ENCODE assay signal across 21 cellular contexts in the genomic region with DNA sequence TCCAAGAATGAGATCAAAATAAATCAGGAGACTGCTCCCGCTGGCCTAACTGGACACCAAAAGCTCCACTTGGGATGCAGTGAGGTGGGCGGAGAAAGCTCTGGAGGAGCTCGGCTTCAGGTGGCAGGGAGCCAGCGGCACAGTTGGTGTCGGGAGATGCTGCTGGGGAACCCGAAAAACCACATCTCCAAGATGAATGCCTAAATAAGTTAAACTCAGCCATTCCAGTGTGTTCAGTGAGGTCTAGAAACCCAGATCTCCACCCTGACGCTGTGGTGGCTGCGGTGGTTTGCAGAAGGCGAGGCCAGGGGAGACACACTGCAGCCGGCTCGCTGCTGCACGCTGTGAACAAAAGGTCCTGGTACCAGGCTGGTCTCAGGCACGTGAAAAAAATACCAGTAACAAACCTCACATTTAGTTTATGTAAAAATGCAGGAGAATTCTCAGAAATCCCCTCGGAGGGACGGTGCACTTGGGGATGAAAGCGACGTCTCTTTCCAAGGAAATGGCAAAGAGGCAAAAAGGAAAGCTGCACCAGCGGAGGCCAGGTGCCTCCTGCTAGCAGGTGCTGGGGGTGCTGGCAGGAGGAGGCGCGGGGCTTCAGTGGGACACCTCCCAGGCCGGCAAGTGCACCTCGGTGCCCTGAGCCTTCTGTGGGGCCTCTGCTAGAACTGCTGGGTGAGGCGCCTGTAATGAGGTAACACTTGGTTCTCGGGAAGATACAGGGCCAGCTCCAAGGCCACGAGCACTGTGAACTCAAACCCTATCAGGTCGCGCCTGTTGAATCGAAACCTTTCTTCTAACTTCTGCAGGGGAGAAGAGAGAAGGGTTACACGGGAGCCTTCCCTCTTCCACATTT. TPM values are rescaled to one million over a fixed set of nuclear protein-coding genes. Genes with fewer than 3 reads are reported as not detected.
DNase-seq lines count a peak whose midpoint lies in the region; ATAC-seq, FAIRE-seq and TF ChIP-seq lines count a peak whose summit lies in the region.
"Had no signal": no experiment of that assay in that cellular context is flagged by ENCODE, and none has a peak within 500 bp of the region (broad histone marks: within the 10 kb centered on the region; RNA-seq: fewer than 3 reads in every experiment).

No MANE protein-coding gene starts in this region.

- intact Hi-C loops in HepG2 (cut with micrococcal nuclease; ENCODE audit: unreplicated experiment): no loop called here

- no peaks in the 10 kb centered on the region; a peak in 2 of 5 replicates for H3K27me3 ChIP-seq in HepG2 (ENCODE audit: control insufficient read depth in 1 of 2, insufficient read depth in 2 of 2, low read length in 2 of 2)
- H3K27me3 ChIP-seq: BLaER1 had no signal

- no peak for TF ChIP-seq EP300 in A549 (IDR thresholded peaks at IDR 0.05)
- no peak for TF ChIP-seq EP300 in HepG2 (IDR thresholded peaks at IDR 0.05; ENCODE audit: low read depth in 2 of 2, low read length in 2 of 2)
- no peak for TF ChIP-seq EP300 in HepG2 (CRISPR knock-in tag; IDR thresholded peaks at IDR 0.05; ENCODE audit: borderline replicate concordance)

- DNase-seq in A549 (ENCODE audit: low read depth in 1 of 2, low spot score in 1 of 2): no peak
- peak; percentile 66 for DNase-seq in G401 (ENCODE audit: low spot score)
- DNase-seq in HepG2 (ENCODE audit: low spot score): no peak
- DNase-seq in AG08395 (ENCODE audit: low spot score): no peak
- DNase-seq in A172 (ENCODE audit: low spot score): no peak
- DNase-seq: activated CD8-positive, alpha-beta memory T cell treated with anti-CD3 and anti-CD28 coated beads, Interleukin-2, amount 10 ng/mL, durations not matched to agents 7 days and 5 days; central memory CD4-positive, alpha-beta T cell; DMS79 treated with DMSO at 0.1 percent for 48 hours; GOT3; left ventricle myocardium superior; NCI-H187; NCI-H524 treated with DMSO at 0.1 percent for 48 hours; OCI-M1 had no signal

- POLR2A ChIA-PET in A549 (lab: Yijun Ruan, JAX): no interaction called here
- POLR2A ChIA-PET in HepG2 (lab: Yijun Ruan, JAX): interaction anchor here (1.4 kb wide), 1 partner anchor 9 kb away, joined by 3 read pairs; no protein-coding TSS in a partner anchor

- H3K4me1 Mint-ChIP-seq in activated naive CD8-positive, alpha-beta T cell (ENCODE audit: low read depth): peaks cover 20% of the 10 kb centered on the region

- BruUV-seq in HepG2 (replicated peaks; lab: Mats Ljungman, UMichigan): no TSS peak

- CTCF ChIA-PET in A549 (lab: Yijun Ruan, JAX) (interaction anchor here (0.7 to 6.0 kb wide), 9 partner anchors 8 to 435 kb away, joined by 3 to 38 read pairs (median 4); a partner anchor contains a TSS), HepG2 (lab: Yijun Ruan, JAX; ENCODE audit: low intra/inter-chr PET ratio, low total read pairs) (no interaction called here)

- H3K4me1 ChIP-seq in A549 (peaks cover 16% of the 10 kb centered on the region), HepG2 (ENCODE audit: insufficient read depth, low read length) (peaks cover 23% of the 10 kb centered on the region)

- no peaks in the 10 kb centered on the region for H3K9me3 ChIP-seq in A549
- no peaks in the 10 kb centered on the region for H3K9me3 ChIP-seq in HepG2 (ENCODE audit: low read length)
- H3K9me3 ChIP-seq: BLaER1, thoracic aorta had no signal

- H3K36me3 ChIP-seq in HepG2 (replicated peaks in 1 of 2; ENCODE audit: control insufficient read depth in 1 of 2, insufficient read depth in 2 of 2, low read length in 2 of 2): peaks cover 19 to 42% of the 10 kb centered on the region in 2 experiments

- no peak for TF ChIP-seq RAD21 in A549 (conservative IDR thresholded peaks at IDR 0.05 in 1 of 2, IDR thresholded peaks at IDR 0.05 in 1 of 2)
- no peak for TF ChIP-seq RAD21 in HepG2 (CRISPR knock-in tag; IDR thresholded peaks at IDR 0.05)

- H2AFZ ChIP-seq in HepG2 (ENCODE audit: low read length): no peak overlapping the region

- no peak overlapping the region for H3K4me3 ChIP-seq in A549
- H3K4me3 ChIP-seq in HepG2 (replicated peaks in 1 of 3; ENCODE audit: insufficient read depth in 1 of 3, low read depth in 2 of 3, low read length in 3 of 3): no peak overlapping the region
- H3K4me3 ChIP-seq: BLaER1, thoracic aorta had no signal

- H3K27ac Mint-ChIP-seq in activated naive CD8-positive, alpha-beta T cell: peak overlapping the region; percentile 72
- H3K27ac Mint-ChIP-seq: activated CD8-positive, alpha-beta memory T cell treated with anti-CD3 and anti-CD28 coated beads, Interleukin-2, amount 10 ng/mL, durations not matched to agents 7 days and 5 days had no signal

- no peak overlapping the region for H3K9ac ChIP-seq in HepG2 (ENCODE audit: insufficient read depth, low read depth, low read length)
- H3K9ac ChIP-seq: BLaER1 had no signal

- peaks cover 33% of the 10 kb centered on the region for H3K79me2 ChIP-seq in HepG2 (ENCODE audit: insufficient read depth, low read length)

- no peak overlapping the region for H3K27ac ChIP-seq in A549
- no peak overlapping the region for H3K27ac ChIP-seq in HepG2 (ENCODE audit: extremely low read length, insufficient read depth, low read length)
- H3K27ac ChIP-seq: BLaER1, thoracic aorta had no signal

- peaks cover 15% of the 10 kb centered on the region for H4K20me1 ChIP-seq in HepG2 (ENCODE audit: insufficient read depth, low read length)

- ATAC-seq in A549 (no peak), HepG2 (no peak), HG03457 (IDR thresholded peaks at IDR 0.05; ENCODE audit: unreplicated experiment) (no peak), HG02870 (IDR thresholded peaks at IDR 0.05; ENCODE audit: unreplicated experiment) (no peak)
- ATAC-seq: activated CD8-positive, alpha-beta memory T cell treated with anti-CD3 and anti-CD28 coated beads, Interleukin-2, amount 10 ng/mL, durations not matched to agents 7 days and 5 days; left ventricle myocardium superior had no signal

- in situ Hi-C loops in G401 (cut with HindIII; ENCODE audit: low sequenced_read_pairs): no loop called here
- in situ Hi-C loops in HepG2 (cut with HindIII; ENCODE audit: extremely low pct_ligation_motif_present, low pct_unique_long_range_greater_than_20kb): no loop called here

- TF ChIP-seq POLR2A in A549 (IDR thresholded peaks at IDR 0.05; ENCODE audit: low read length): no peak
- TF ChIP-seq POLR2A in HepG2 (IDR thresholded peaks at IDR 0.05; ENCODE audit: insufficient read depth in 1 of 2, low read depth in 2 of 2, low read length in 2 of 2): peak in 1 of 2 experiments; percentile 56; a peak in 3 of 4 replicates

- FAIRE-seq in A549 (lab: Jason Lieb, UNC) (no peak), HepG2 (lab: Jason Lieb, UNC) (no peak)
- FAIRE-seq: frontal cortex had no signal

- TF ChIP-seq CTCF in A549 (IDR thresholded peaks at IDR 0.05): no peak
- TF ChIP-seq CTCF in HepG2 (CRISPR knock-in tag; IDR thresholded peaks at IDR 0.05): no peak

- 88% methylated on average over 29 of the region's 29 CpGs for WGBS in A549 (ENCODE audit: missing lambda C conversion rate)
- 96% methylated on average over 29 of the region's 29 CpGs for whole genome bisulfite sequencing in HepG2 (ENCODE audit: low lambda C conversion rate)

- H3K4me2 ChIP-seq in A549 (no peak overlapping the region), HepG2 (ENCODE audit: low read depth, low read length) (no peak overlapping the region)
- H3K4me2 ChIP-seq: BLaER1 had no signal

- no peaks in the 10 kb centered on the region for H3K27me3 Mint-ChIP-seq in activated naive CD8-positive, alpha-beta T cell
- H3K27me3 Mint-ChIP-seq: activated CD8-positive, alpha-beta memory T cell treated with anti-CD3 and anti-CD28 coated beads, Interleukin-2, amount 10 ng/mL, durations not matched to agents 7 days and 5 days had no signal

- peaks cover 7% of the 10 kb centered on the region for H3K36me3 Mint-ChIP-seq in activated naive CD8-positive, alpha-beta T cell

- no peak overlapping the region for H3K4me3 Mint-ChIP-seq in activated naive CD8-positive, alpha-beta T cell
- H3K4me3 Mint-ChIP-seq: activated CD8-positive, alpha-beta memory T cell treated with anti-CD3 and anti-CD28 coated beads, Interleukin-2, amount 10 ng/mL, durations not matched to agents 7 days and 5 days had no signal

- H3K9me3 Mint-ChIP-seq in activated naive CD8-positive, alpha-beta T cell (ENCODE audit: low read depth): no peaks in the 10 kb centered on the region

RNA-seq across cellular contexts. Expression of a gene that starts 3.6 kb away (rescaled TPM):
- 3,697 and 4,026 TPM in 2 replicates for polyA plus RNA-seq in A549 (2011; rRNA removed)
- polyA plus RNA-seq in A549 (2012; cell fraction: cytosol; rRNA removed): 8,308 and 13,239 TPM in 2 replicates
- polyA plus RNA-seq in A549 (2012; cell fraction: nucleus; rRNA removed): 5,168 and 6,855 TPM in 2 replicates
- 2,862 to 2,938 TPM (median 2,871 TPM) in 3 replicates for polyA plus RNA-seq in A549 (2017; fragmentation: RNase III; extraction: RNeasy Plus Mini Kit Qiagen cat#74134 plus additional on column Dnase treatment)
- 804 and 936 TPM in 2 replicates for polyA minus RNA-seq in A549 (2011; rRNA and poly(A)+ RNA removed)
- total RNA-seq in G401 (2014; rRNA removed; shearing (Covaris generic)): 1,245 and 1,753 TPM in 2 replicates
- 2,584 and 2,647 TPM in 2 replicates for total RNA-seq in HepG2 (2016; rRNA removed; fragmentation: Illumina TruSeq; extraction: Trizol)
- 3,497 and 3,511 TPM in 2 replicates for total RNA-seq in HepG2 (2016; cell fraction: cytosol; rRNA removed; fragmentation: Illumina TruSeq; extraction: Trizol; ENCODE audit: low read depth)
- total RNA-seq in HepG2 (2016; cell fraction: insoluble cytoplasmic fraction; rRNA removed; fragmentation: Illumina TruSeq; extraction: Trizol): 2,606 and 2,768 TPM in 2 replicates
- total RNA-seq in HepG2 (2016; cell fraction: membrane; rRNA removed; fragmentation: Illumina TruSeq; extraction: Trizol): 4,939 and 5,761 TPM in 2 replicates
- 1,156 and 1,166 TPM in 2 replicates for total RNA-seq in HepG2 (2016; cell fraction: nucleus; rRNA removed; fragmentation: Illumina TruSeq; extraction: Trizol)
- polyA plus RNA-seq in HepG2 (2011; rRNA removed): 9,925 and 11,063 TPM in 2 replicates
- polyA plus RNA-seq in HepG2 (2011; cell fraction: cytosol; rRNA removed): 11,031 and 15,081 TPM in 2 replicates
- 5,156 and 5,267 TPM in 2 replicates for polyA plus RNA-seq in HepG2 (2011; cell fraction: nucleus; rRNA removed)
- 6,658 and 8,852 TPM in 2 replicates for polyA plus RNA-seq in HepG2 (2012)
- 5,362 and 5,590 TPM in 2 replicates for polyA plus RNA-seq in HepG2 (2016; cell fraction: cytosol; fragmentation: Illumina TruSeq; extraction: Trizol; ENCODE audit: low read depth)
- polyA plus RNA-seq in HepG2 (2016; cell fraction: insoluble cytoplasmic fraction; fragmentation: Illumina TruSeq; extraction: Trizol; ENCODE audit: low read depth): 3,197 and 3,428 TPM in 2 replicates
- polyA plus RNA-seq in HepG2 (2016; cell fraction: membrane; fragmentation: Illumina TruSeq; extraction: Trizol; ENCODE audit: low read depth): 5,998 and 6,820 TPM in 2 replicates
- polyA plus RNA-seq in HepG2 (2016; cell fraction: nucleus; fragmentation: Illumina TruSeq; extraction: Trizol; ENCODE audit: insufficient read depth, low read depth): 2,753 and 2,989 TPM in 2 replicates
- polyA minus RNA-seq in HepG2 (2011; rRNA and poly(A)+ RNA removed; ENCODE audit: low replicate concordance): 2,340 and 3,999 TPM in 2 replicates
- 1,154 and 1,167 TPM in 2 replicates for polyA minus RNA-seq in HepG2 (2011; cell fraction: cytosol; rRNA and poly(A)+ RNA removed)
- polyA minus RNA-seq in HepG2 (2011; cell fraction: nucleus; rRNA and poly(A)+ RNA removed): 809 and 896 TPM in 2 replicates
- total RNA-seq in A172 (2014; rRNA removed; shearing (Covaris generic)): 2,286 and 2,536 TPM in 2 replicates

RNA-seq across cellular contexts. Expression of a gene that starts 16.6 kb away (rescaled TPM):
- 3.9 and 5.0 TPM in 2 replicates for polyA plus RNA-seq in A549 (2011; rRNA removed)
- 5.9 and 7.3 TPM in 2 replicates for polyA plus RNA-seq in A549 (2012; cell fraction: cytosol; rRNA removed)
- polyA plus RNA-seq in A549 (2012; cell fraction: nucleus; rRNA removed): 9.4 and 10.5 TPM in 2 replicates
- polyA plus RNA-seq in A549 (2017; fragmentation: RNase III; extraction: RNeasy Plus Mini Kit Qiagen cat#74134 plus additional on column Dnase treatment): 5.6 to 7.7 TPM (median 6.6 TPM) in 3 replicates
- 6.1 and 7.1 TPM in 2 replicates for polyA minus RNA-seq in A549 (2011; rRNA and poly(A)+ RNA removed)
- total RNA-seq in G401 (2014; rRNA removed; shearing (Covaris generic)): 4.2 and 7.2 TPM in 2 replicates
- 9.7 and 10.2 TPM in 2 replicates for total RNA-seq in HepG2 (2016; rRNA removed; fragmentation: Illumina TruSeq; extraction: Trizol)
- 3.4 and 4.0 TPM in 2 replicates for total RNA-seq in HepG2 (2016; cell fraction: cytosol; rRNA removed; fragmentation: Illumina TruSeq; extraction: Trizol; ENCODE audit: low read depth)
- total RNA-seq in HepG2 (2016; cell fraction: insoluble cytoplasmic fraction; rRNA removed; fragmentation: Illumina TruSeq; extraction: Trizol): 9.2 and 9.3 TPM in 2 replicates
- 13.2 and 14.3 TPM in 2 replicates for total RNA-seq in HepG2 (2016; cell fraction: membrane; rRNA removed; fragmentation: Illumina TruSeq; extraction: Trizol)
- 5.6 and 7.3 TPM in 2 replicates for total RNA-seq in HepG2 (2016; cell fraction: nucleus; rRNA removed; fragmentation: Illumina TruSeq; extraction: Trizol)
- 5.2 and 5.9 TPM in 2 replicates for polyA plus RNA-seq in HepG2 (2011; rRNA removed)
- polyA plus RNA-seq in HepG2 (2011; cell fraction: cytosol; rRNA removed): 4.8 and 5.4 TPM in 2 replicates
- polyA plus RNA-seq in HepG2 (2011; cell fraction: nucleus; rRNA removed): 6.8 and 7.6 TPM in 2 replicates
- 4.7 and 5.4 TPM in 2 replicates for polyA plus RNA-seq in HepG2 (2012)
- 7.5 and 8.3 TPM in 2 replicates for polyA plus RNA-seq in HepG2 (2016; cell fraction: cytosol; fragmentation: Illumina TruSeq; extraction: Trizol; ENCODE audit: low read depth)
- 20.6 and 26.7 TPM in 2 replicates for polyA plus RNA-seq in HepG2 (2016; cell fraction: insoluble cytoplasmic fraction; fragmentation: Illumina TruSeq; extraction: Trizol; ENCODE audit: low read depth)
- 20.0 and 22.1 TPM in 2 replicates for polyA plus RNA-seq in HepG2 (2016; cell fraction: membrane; fragmentation: Illumina TruSeq; extraction: Trizol; ENCODE audit: low read depth)
- 18.8 and 19.3 TPM in 2 replicates for polyA plus RNA-seq in HepG2 (2016; cell fraction: nucleus; fragmentation: Illumina TruSeq; extraction: Trizol; ENCODE audit: insufficient read depth, low read depth)
- 5.3 and 6.3 TPM in 2 replicates for polyA minus RNA-seq in HepG2 (2011; rRNA and poly(A)+ RNA removed; ENCODE audit: low replicate concordance)
- polyA minus RNA-seq in HepG2 (2011; cell fraction: cytosol; rRNA and poly(A)+ RNA removed): 4.9 and 6.3 TPM in 2 replicates
- 4.8 and 5.2 TPM in 2 replicates for polyA minus RNA-seq in HepG2 (2011; cell fraction: nucleus; rRNA and poly(A)+ RNA removed)
- 10.4 and 12.9 TPM in 2 replicates for total RNA-seq in A172 (2014; rRNA removed; shearing (Covaris generic))

RNA-seq across cellular contexts. Expression of a gene that starts 23.4 kb away (rescaled TPM):
- 20.4 and 31.6 TPM in 2 replicates for polyA plus RNA-seq in A549 (2011; rRNA removed)
- polyA plus RNA-seq in A549 (2012; cell fraction: cytosol; rRNA removed): 91.5 and 122 TPM in 2 replicates
- 829 and 950 TPM in 2 replicates for polyA plus RNA-seq in A549 (2012; cell fraction: nucleus; rRNA removed)
- 196 to 212 TPM (median 202 TPM) in 3 replicates for polyA plus RNA-seq in A549 (2017; fragmentation: RNase III; extraction: RNeasy Plus Mini Kit Qiagen cat#74134 plus additional on column Dnase treatment)
- 26.9 and 28.7 TPM in 2 replicates for polyA minus RNA-seq in A549 (2011; rRNA and poly(A)+ RNA removed)
- 21.6 and 28.3 TPM in 2 replicates for total RNA-seq in G401 (2014; rRNA removed; shearing (Covaris generic))
- total RNA-seq in HepG2 (2016; rRNA removed; fragmentation: Illumina TruSeq; extraction: Trizol): 28.5 and 44.7 TPM in 2 replicates
- 32.2 and 40.1 TPM in 2 replicates for total RNA-seq in HepG2 (2016; cell fraction: cytosol; rRNA removed; fragmentation: Illumina TruSeq; extraction: Trizol; ENCODE audit: low read depth)
- 24.0 and 53.5 TPM in 2 replicates for total RNA-seq in HepG2 (2016; cell fraction: insoluble cytoplasmic fraction; rRNA removed; fragmentation: Illumina TruSeq; extraction: Trizol)
- 23.5 and 24.2 TPM in 2 replicates for total RNA-seq in HepG2 (2016; cell fraction: membrane; rRNA removed; fragmentation: Illumina TruSeq; extraction: Trizol)
- 108 and 131 TPM in 2 replicates for total RNA-seq in HepG2 (2016; cell fraction: nucleus; rRNA removed; fragmentation: Illumina TruSeq; extraction: Trizol)
- polyA plus RNA-seq in HepG2 (2011; rRNA removed): 21.0 and 22.7 TPM in 2 replicates
- 9.5 and 17.6 TPM in 2 replicates for polyA plus RNA-seq in HepG2 (2011; cell fraction: cytosol; rRNA removed)
- polyA plus RNA-seq in HepG2 (2011; cell fraction: nucleus; rRNA removed): 504 and 754 TPM in 2 replicates
- polyA plus RNA-seq in HepG2 (2012): 96.2 and 135 TPM in 2 replicates
- polyA plus RNA-seq in HepG2 (2016; cell fraction: cytosol; fragmentation: Illumina TruSeq; extraction: Trizol; ENCODE audit: low read depth): 12.5 and 12.7 TPM in 2 replicates
- 34.3 and 49.3 TPM in 2 replicates for polyA plus RNA-seq in HepG2 (2016; cell fraction: insoluble cytoplasmic fraction; fragmentation: Illumina TruSeq; extraction: Trizol; ENCODE audit: low read depth)
- polyA plus RNA-seq in HepG2 (2016; cell fraction: membrane; fragmentation: Illumina TruSeq; extraction: Trizol; ENCODE audit: low read depth): 14.2 and 17.2 TPM in 2 replicates
- 598 and 620 TPM in 2 replicates for polyA plus RNA-seq in HepG2 (2016; cell fraction: nucleus; fragmentation: Illumina TruSeq; extraction: Trizol; ENCODE audit: insufficient read depth, low read depth)
- 26.2 and 35.7 TPM in 2 replicates for polyA minus RNA-seq in HepG2 (2011; rRNA and poly(A)+ RNA removed; ENCODE audit: low replicate concordance)
- polyA minus RNA-seq in HepG2 (2011; cell fraction: cytosol; rRNA and poly(A)+ RNA removed): 23.2 and 27.1 TPM in 2 replicates
- 70.0 and 71.2 TPM in 2 replicates for polyA minus RNA-seq in HepG2 (2011; cell fraction: nucleus; rRNA and poly(A)+ RNA removed)
- 63.8 and 81.2 TPM in 2 replicates for total RNA-seq in A172 (2014; rRNA removed; shearing (Covaris generic))

RNA-seq across cellular contexts. Expression of a gene that starts 36.8 kb away (rescaled TPM):
- polyA plus RNA-seq in A549 (2011; rRNA removed) (not detected in 2 replicates), A549 (2017; fragmentation: RNase III; extraction: RNeasy Plus Mini Kit Qiagen cat#74134 plus additional on column Dnase treatment) (not detected in 3 replicates), HepG2 (2011; rRNA removed) (0.69 and 0.82 TPM in 2 replicates)
- polyA plus RNA-seq in A549 (2012; cell fraction: cytosol; rRNA removed): not detected in 2 replicates
- polyA plus RNA-seq in A549 (2012; cell fraction: nucleus; rRNA removed): not detected in 2 replicates
- polyA minus RNA-seq in A549 (2011; rRNA and poly(A)+ RNA removed): not detected in 2 replicates
- not detected in 2 replicates for total RNA-seq in G401 (2014; rRNA removed; shearing (Covaris generic))
- total RNA-seq in HepG2 (2016; rRNA removed; fragmentation: Illumina TruSeq; extraction: Trizol): 0.46 and 0.86 TPM in 2 replicates
- 0.30 and 0.62 TPM in 2 replicates for total RNA-seq in HepG2 (2016; cell fraction: cytosol; rRNA removed; fragmentation: Illumina TruSeq; extraction: Trizol; ENCODE audit: low read depth)
- total RNA-seq in HepG2 (2016; cell fraction: insoluble cytoplasmic fraction; rRNA removed; fragmentation: Illumina TruSeq; extraction: Trizol): 0.65 and 0.76 TPM in 2 replicates
- total RNA-seq in HepG2 (2016; cell fraction: membrane; rRNA removed; fragmentation: Illumina TruSeq; extraction: Trizol): 0.52 and 0.65 TPM in 2 replicates
- 0.78 and 0.81 TPM in 2 replicates for total RNA-seq in HepG2 (2016; cell fraction: nucleus; rRNA removed; fragmentation: Illumina TruSeq; extraction: Trizol)
- polyA plus RNA-seq in HepG2 (2011; cell fraction: cytosol; rRNA removed): 0.46 and 0.94 TPM in 2 replicates
- polyA plus RNA-seq in HepG2 (2011; cell fraction: nucleus; rRNA removed): 1.1 and 1.2 TPM in 2 replicates
- 0.24 and 0.42 TPM in 2 replicates for polyA plus RNA-seq in HepG2 (2012)
- 0.52 and 0.54 TPM in 2 replicates for polyA plus RNA-seq in HepG2 (2016; cell fraction: cytosol; fragmentation: Illumina TruSeq; extraction: Trizol; ENCODE audit: low read depth)
- polyA plus RNA-seq in HepG2 (2016; cell fraction: insoluble cytoplasmic fraction; fragmentation: Illumina TruSeq; extraction: Trizol; ENCODE audit: low read depth): 0.67 and 0.91 TPM in 2 replicates
- polyA plus RNA-seq in HepG2 (2016; cell fraction: membrane; fragmentation: Illumina TruSeq; extraction: Trizol; ENCODE audit: low read depth): 0.51 and 0.60 TPM in 2 replicates
- 0.97 and 1.1 TPM in 2 replicates for polyA plus RNA-seq in HepG2 (2016; cell fraction: nucleus; fragmentation: Illumina TruSeq; extraction: Trizol; ENCODE audit: insufficient read depth, low read depth)
- polyA minus RNA-seq in HepG2 (2011; rRNA and poly(A)+ RNA removed; ENCODE audit: low replicate concordance): 0.40 TPM in 1 of 2 replicates, not detected in the other
- polyA minus RNA-seq in HepG2 (2011; cell fraction: cytosol; rRNA and poly(A)+ RNA removed): 0.40 TPM in 1 of 2 replicates, not detected in the other
- polyA minus RNA-seq in HepG2 (2011; cell fraction: nucleus; rRNA and poly(A)+ RNA removed): 0.26 and 0.75 TPM in 2 replicates
- not detected in 2 replicates for total RNA-seq in A172 (2014; rRNA removed; shearing (Covaris generic))
- total RNA-seq: activated CD8-positive, alpha-beta memory T cell treated with anti-CD3 and anti-CD28 coated beads, Interleukin-2, amount 10 ng/mL, durations not matched to agents 7 days and 5 days; frontal cortex; left ventricle myocardium superior; MCF 10A; pulmonary artery endothelial cell; thoracic aorta had no signal
